Comparison of ENCODE assay signal across 8 cellular contexts in genomic region chr16:19804538-19805323, GRCh38.
A peak's percentile ranks its signal among the peaks of the same experiment; 100 is the strongest.
DNase-seq lines count a peak whose midpoint lies in the region; ATAC-seq lines count a peak whose summit lies in the region.

No MANE protein-coding gene starts in this region.

- peak; percentile 57 for ATAC-seq in Right ventricle myocardium inferior
- ATAC-seq in sciatic nerve, result peak; percentile 54
- ATAC-seq in GM18870 (IDR thresholded peaks at IDR 0.05; ENCODE audit: unreplicated experiment), result no peak
- ATAC-seq in GM21447 (IDR thresholded peaks at IDR 0.05; ENCODE audit: unreplicated experiment), result no peak

- intact Hi-C loops in Right ventricle myocardium inferior (cut with DNase I) (loop anchor here (2.0 to 10.0 kb wide), 3 partner anchors 42 to 90 kb away; partner anchors contain the start of genes IQCK and KNOP1), sciatic nerve (cut with DNase I) (no loop called here)

- peak; percentile 32 for DNase-seq in DMS 273 (lab: John Stamatoyannopoulos, UW; ENCODE audit: unreplicated experiment)
- DNase-seq in NCI-H2029 (lab: John Stamatoyannopoulos, UW), result peak; percentile 97
- peak; percentile 24 for DNase-seq in activated CD4-positive, alpha-beta T cell treated with anti-CD3 and anti-CD28 coated beads for 48 hours
- DNase-seq in Right ventricle myocardium inferior (ENCODE audit: missing footprints), result peak; percentile 84
- no peak for DNase-seq in sciatic nerve (ENCODE audit: low spot score)
- DNase-seq in DMS114 treated with DMSO at 0.1 percent for 48 hours (lab: John Stamatoyannopoulos, UW; ENCODE audit: unreplicated experiment), result no peak

Comparison
In these comparisons a context has a peak if more than half of its experiments do, and no peak if none do; other contexts are left out.
1. DNase-seq: peak in DMS 273 (single experiment), NCI-H2029 (single experiment), activated CD4-positive, alpha-beta T cell treated with anti-CD3 and anti-CD28 coated beads for 48 hours (single experiment) and Right ventricle myocardium inferior (single experiment); none in sciatic nerve (single experiment) and DMS114 treated with DMSO at 0.1 percent for 48 hours (single experiment).
2. ATAC-seq: peak in Right ventricle myocardium inferior (single experiment) and sciatic nerve (single experiment); none in GM18870 (single experiment) and GM21447 (single experiment).